28 cellular contexts compared by ENCODE assay signal in the genomic region with DNA sequence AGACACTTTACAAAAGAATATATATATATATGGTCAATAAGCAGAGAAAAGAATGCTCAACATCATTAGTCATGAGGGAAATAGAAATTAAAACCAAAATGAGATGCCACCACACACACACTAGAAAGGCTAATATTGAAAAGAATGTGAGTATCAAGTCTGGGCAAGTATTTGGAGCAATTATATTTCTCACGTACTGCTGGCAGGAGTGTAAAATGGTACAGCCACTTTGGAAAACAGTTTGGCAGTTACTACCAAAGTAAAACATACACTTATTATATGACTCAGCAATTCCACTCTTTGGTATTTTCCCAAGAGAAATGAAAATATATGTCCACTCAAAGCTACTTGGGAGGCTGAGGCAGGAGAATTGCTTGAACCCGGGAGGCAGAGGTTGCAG. TPM values are rescaled to one million over a fixed set of nuclear protein-coding genes. Genes with fewer than 3 reads are reported as not detected.
DNase-seq lines count a peak whose midpoint lies in the region; ATAC-seq and TF ChIP-seq lines count a peak whose summit lies in the region.
"Had no signal": no experiment of that assay in that cellular context is flagged by ENCODE, and none has a peak within 500 bp of the region (broad histone marks: within the 10 kb centered on the region; RNA-seq: fewer than 3 reads in every experiment).

No MANE protein-coding gene starts in this region.

- no peak overlapping the region for H3K27ac ChIP-seq in HEK293 (ENCODE audit: extremely low read depth, low read depth, low read length)
- no peak overlapping the region for H3K27ac ChIP-seq in SJSA1
- H3K27ac ChIP-seq: esophagus squamous epithelium, heart right ventricle, left ventricle myocardium inferior, parathyroid adenoma, Peyer's patch, testis had no signal

- H3K9me3 Mint-ChIP-seq in effector memory CD8-positive, alpha-beta T cell = no peaks in the 10 kb centered on the region
- no peaks in the 10 kb centered on the region for H3K9me3 Mint-ChIP-seq in activated naive CD4-positive, alpha-beta T cell treated with anti-CD3 and anti-CD28 coated beads, Interleukin-2, amount 50 U/mL, for 72 hours
- H3K9me3 Mint-ChIP-seq: central memory CD8-positive, alpha-beta T cell; H9; immature natural killer cell; stimulated activated effector memory CD8-positive, alpha-beta T cell treated with anti-CD3 and anti-CD28 coated beads, Interleukin-12 subunit alpha, Interleukin-12 subunit beta, amount 100 ng/mL, for 72 hours had no signal

- no peak overlapping the region for H3K27ac Mint-ChIP-seq in effector memory CD8-positive, alpha-beta T cell
- no peak overlapping the region for H3K27ac Mint-ChIP-seq in activated naive CD4-positive, alpha-beta T cell treated with anti-CD3 and anti-CD28 coated beads, Interleukin-2, amount 50 U/mL, for 72 hours
- H3K27ac Mint-ChIP-seq: CD4-positive, alpha-beta memory T cell; H9; immature natural killer cell; nephron; stimulated activated effector memory CD8-positive, alpha-beta T cell treated with anti-CD3 and anti-CD28 coated beads, Interleukin-12 subunit alpha, Interleukin-12 subunit beta, amount 100 ng/mL, for 72 hours had no signal

- H3K4me3 ChIP-seq in HEK293 (ENCODE audit: low read depth, low read length) (no peak overlapping the region), SJSA1 (no peak overlapping the region)
- H3K4me3 ChIP-seq: esophagus squamous epithelium, heart right ventricle, left ventricle myocardium inferior, Peyer's patch, testis had no signal

- POLR2A ChIA-PET in HEK293 (lab: Yijun Ruan, JAX) = interaction anchor here (0.6 kb wide), 1 partner anchor 1523 kb away, joined by 7 read pairs; no protein-coding TSS in a partner anchor

- H3K4me1 Mint-ChIP-seq in effector memory CD8-positive, alpha-beta T cell (ENCODE audit: low read depth in 2 of 2) = no peaks in the 10 kb centered on the region
- H3K4me1 Mint-ChIP-seq: central memory CD8-positive, alpha-beta T cell; immature natural killer cell; stimulated activated effector memory CD8-positive, alpha-beta T cell treated with anti-CD3 and anti-CD28 coated beads, Interleukin-12 subunit alpha, Interleukin-12 subunit beta, amount 100 ng/mL, for 72 hours had no signal

- peaks cover 16% of the 10 kb centered on the region for H3K27me3 ChIP-seq in SJSA1 (replicated peaks)
- H3K27me3 ChIP-seq: testis had no signal

- no peaks in the 10 kb centered on the region for H3K9me3 ChIP-seq in HEK293 (ENCODE audit: control insufficient read depth, insufficient read depth, low read depth, low read length)
- no peaks in the 10 kb centered on the region for H3K9me3 ChIP-seq in SJSA1 (replicated peaks)
- H3K9me3 ChIP-seq: esophagus squamous epithelium, heart right ventricle, left ventricle myocardium inferior, Peyer's patch, testis had no signal

- no peak overlapping the region for H3K4me3 Mint-ChIP-seq in effector memory CD8-positive, alpha-beta T cell
- H3K4me3 Mint-ChIP-seq: CD4-positive, alpha-beta memory T cell; central memory CD8-positive, alpha-beta T cell; H9; immature natural killer cell; nephron; stimulated activated effector memory CD8-positive, alpha-beta T cell treated with anti-CD3 and anti-CD28 coated beads, Interleukin-12 subunit alpha, Interleukin-12 subunit beta, amount 100 ng/mL, for 72 hours had no signal

- ATAC-seq in esophagus mucosa (peak; percentile 79), HG03442 (IDR thresholded peaks at IDR 0.05; ENCODE audit: unreplicated experiment) (no peak)
- no peak for ATAC-seq in effector memory CD8-positive, alpha-beta T cell (replicated peaks)
- no peak for ATAC-seq in activated naive CD4-positive, alpha-beta T cell treated with anti-CD3 and anti-CD28 coated beads, Interleukin-2, amount 50 U/mL, for 72 hours
- ATAC-seq: heart right ventricle; stimulated activated effector memory CD8-positive, alpha-beta T cell treated with anti-CD3 and anti-CD28 coated beads, Interleukin-12 subunit alpha, Interleukin-12 subunit beta, amount 100 ng/mL, for 72 hours had no signal

- peak; percentile 31 for DNase-seq in A172 (ENCODE audit: low spot score)
- peak; percentile 22 to 32 for DNase-seq in SJSA1 (ENCODE audit: low read depth in 1 of 2, low spot score in 2 of 2)
- DNase-seq in hepatic stellate cell (ENCODE audit: low spot score) = no peak
- no peak for DNase-seq in effector memory CD8-positive, alpha-beta T cell
- DNase-seq in activated naive CD4-positive, alpha-beta T cell treated with anti-CD3 and anti-CD28 coated beads, Interleukin-2, amount 50 U/mL, for 72 hours (ENCODE audit: low spot score in 2 of 2) = no peak
- DNase-seq: activated CD4-positive, alpha-beta T cell treated with anti-CD3 and anti-CD28 coated beads, Interleukin-2, amount 50 U/mL, for 48 hours; activated effector memory CD4-positive, alpha-beta T cell treated with anti-CD3 and anti-CD28 coated beads, Interleukin-2, amount 50 U/mL, for 16 hours; CD4-positive, alpha-beta memory T cell; effector CD4-positive, alpha-beta T cell; esophagus squamous epithelium; H9; heart right ventricle; immature natural killer cell; left ventricle myocardium inferior; midbrain; NCI-H1436 treated with DMSO at 0.1 percent for 48 hours; NCI-H226; Peyer's patch; testis had no signal

- CTCF ChIA-PET in HEK293 (lab: Yijun Ruan, JAX) = no interaction called here

- no peaks in the 10 kb centered on the region for H3K36me3 Mint-ChIP-seq in effector memory CD8-positive, alpha-beta T cell (ENCODE audit: insufficient read depth)
- H3K36me3 Mint-ChIP-seq in activated naive CD4-positive, alpha-beta T cell treated with anti-CD3 and anti-CD28 coated beads, Interleukin-2, amount 50 U/mL, for 72 hours = no peaks in the 10 kb centered on the region
- H3K36me3 Mint-ChIP-seq: CD4-positive, alpha-beta memory T cell; immature natural killer cell; stimulated activated effector memory CD8-positive, alpha-beta T cell treated with anti-CD3 and anti-CD28 coated beads, Interleukin-12 subunit alpha, Interleukin-12 subunit beta, amount 100 ng/mL, for 72 hours had no signal

- no peak for TF ChIP-seq CTCF in HEK293 (tag by site-specific recombination; IDR thresholded peaks at IDR 0.05)

- peaks cover 47 to 67% of the 10 kb centered on the region in 2 donors for H3K27me3 Mint-ChIP-seq in effector memory CD8-positive, alpha-beta T cell

- H3K36me3 ChIP-seq in HEK293 (ENCODE audit: control insufficient read depth in 2 of 2, insufficient read depth in 1 of 2, low read length in 2 of 2) (no peaks in the 10 kb centered on the region), SJSA1 (no peaks in the 10 kb centered on the region)
- H3K36me3 ChIP-seq: esophagus squamous epithelium, heart right ventricle, left ventricle myocardium inferior, Peyer's patch had no signal

- H3K4me1 ChIP-seq in HEK293 (ENCODE audit: control insufficient read depth, insufficient read depth, low read length) (peaks cover 13% of the 10 kb centered on the region), SJSA1 (replicated peaks) (peaks cover 10% of the 10 kb centered on the region; the same call in 1 of the 2 replicates)
- H3K4me1 ChIP-seq: heart right ventricle, left ventricle myocardium inferior, Peyer's patch, testis had no signal

TF ChIP-seq in HEK293, 187 proteins besides CTCF, POLR2A, EP300 and RAD21 (continues in another document):
- TF ChIP-seq, protein P1, sequence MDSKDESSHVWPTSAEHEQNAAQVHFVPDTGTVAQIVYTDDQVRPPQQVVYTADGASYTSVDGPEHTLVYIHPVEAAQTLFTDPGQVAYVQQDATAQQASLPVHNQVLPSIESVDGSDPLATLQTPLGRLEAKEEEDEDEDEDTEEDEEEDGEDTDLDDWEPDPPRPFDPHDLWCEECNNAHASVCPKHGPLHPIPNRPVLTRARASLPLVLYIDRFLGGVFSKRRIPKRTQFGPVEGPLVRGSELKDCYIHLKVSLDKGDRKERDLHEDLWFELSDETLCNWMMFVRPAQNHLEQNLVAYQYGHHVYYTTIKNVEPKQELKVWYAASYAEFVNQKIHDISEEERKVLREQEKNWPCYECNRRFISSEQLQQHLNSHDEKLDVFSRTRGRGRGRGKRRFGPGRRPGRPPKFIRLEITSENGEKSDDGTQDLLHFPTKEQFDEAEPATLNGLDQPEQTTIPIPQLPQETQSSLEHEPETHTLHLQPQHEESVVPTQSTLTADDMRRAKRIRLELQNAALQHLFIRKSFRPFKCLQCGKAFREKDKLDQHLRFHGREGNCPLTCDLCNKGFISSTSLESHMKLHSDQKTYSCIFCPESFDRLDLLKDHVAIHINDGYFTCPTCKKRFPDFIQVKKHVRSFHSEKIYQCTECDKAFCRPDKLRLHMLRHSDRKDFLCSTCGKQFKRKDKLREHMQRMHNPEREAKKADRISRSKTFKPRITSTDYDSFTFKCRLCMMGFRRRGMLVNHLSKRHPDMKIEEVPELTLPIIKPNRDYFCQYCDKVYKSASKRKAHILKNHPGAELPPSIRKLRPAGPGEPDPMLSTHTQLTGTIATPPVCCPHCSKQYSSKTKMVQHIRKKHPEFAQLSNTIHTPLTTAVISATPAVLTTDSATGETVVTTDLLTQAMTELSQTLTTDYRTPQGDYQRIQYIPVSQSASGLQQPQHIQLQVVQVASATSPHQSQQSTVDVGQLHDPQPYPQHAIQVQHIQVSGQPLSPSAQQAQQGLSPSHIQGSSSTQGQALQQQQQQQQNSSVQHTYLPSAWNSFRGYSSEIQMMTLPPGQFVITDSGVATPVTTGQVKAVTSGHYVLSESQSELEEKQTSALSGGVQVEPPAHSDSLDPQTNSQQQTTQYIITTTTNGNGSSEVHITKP (tag by site-specific recombination; IDR thresholded peaks at IDR 0.05) = peak; percentile 57

RNA-seq across cellular contexts. Expression of a gene that starts 29.8 kb away (rescaled TPM):
- not detected in 2 replicates for total RNA-seq in A172 (2014; rRNA removed; shearing (Covaris generic))
- not detected in 2 replicates for total RNA-seq in SJSA1 (2014; rRNA removed; shearing (Covaris generic))
- not detected for total RNA-seq in esophagus mucosa
- total RNA-seq in activated naive CD4-positive, alpha-beta T cell treated with anti-CD3 and anti-CD28 coated beads, Interleukin-2, amount 50 U/mL, for 72 hours = not detected
- total RNA-seq: CD4-positive, alpha-beta memory T cell; Daoy; esophagus squamous epithelium; H9; heart right ventricle; left ventricle myocardium inferior; Peyer's patch; T-helper 2 cell treated with Interferon-gamma antibody and Interleukin-4, amounts not matched to agents 100 ng/mL and 5 ng/mL, for 36 hours; testis had no signal

RNA-seq across cellular contexts. Expression of a gene that starts 53.8 kb away (rescaled TPM):
- not detected in 2 replicates for total RNA-seq in A172 (2014; rRNA removed; shearing (Covaris generic))
- total RNA-seq in SJSA1 (2014; rRNA removed; shearing (Covaris generic)) = not detected in 2 replicates
- not detected for total RNA-seq in esophagus mucosa
- not detected for total RNA-seq in activated naive CD4-positive, alpha-beta T cell treated with anti-CD3 and anti-CD28 coated beads, Interleukin-2, amount 50 U/mL, for 72 hours
- total RNA-seq: Daoy; H9; left ventricle myocardium inferior; T-helper 2 cell treated with Interferon-gamma antibody and Interleukin-4, amounts not matched to agents 100 ng/mL and 5 ng/mL, for 36 hours had no signal

RNA-seq across cellular contexts. Expression of a gene that starts 58.8 kb away (rescaled TPM):
- not detected in 2 replicates for total RNA-seq in A172 (2014; rRNA removed; shearing (Covaris generic))
- not detected in 2 replicates for total RNA-seq in SJSA1 (2014; rRNA removed; shearing (Covaris generic))
- not detected for total RNA-seq in esophagus mucosa
- not detected for total RNA-seq in activated naive CD4-positive, alpha-beta T cell treated with anti-CD3 and anti-CD28 coated beads, Interleukin-2, amount 50 U/mL, for 72 hours
- total RNA-seq: CD4-positive, alpha-beta memory T cell; Daoy; H9; heart right ventricle; left ventricle myocardium inferior; T-helper 2 cell treated with Interferon-gamma antibody and Interleukin-4, amounts not matched to agents 100 ng/mL and 5 ng/mL, for 36 hours; testis had no signal

Comparison
In these comparisons a context has a peak if more than half of its experiments do, and no peak if none do; other contexts are left out.
1. DNase-seq: peak in A172 (single experiment) and SJSA1 (2 of 2); none in hepatic stellate cell (single experiment), effector memory CD8-positive, alpha-beta T cell (0 of 3) and activated naive CD4-positive, alpha-beta T cell treated with anti-CD3 and anti-CD28 coated beads, Interleukin-2, amount 50 U/mL, for 72 hours (0 of 2).